8 cellular contexts compared by ENCODE assay signal in the genomic region with DNA sequence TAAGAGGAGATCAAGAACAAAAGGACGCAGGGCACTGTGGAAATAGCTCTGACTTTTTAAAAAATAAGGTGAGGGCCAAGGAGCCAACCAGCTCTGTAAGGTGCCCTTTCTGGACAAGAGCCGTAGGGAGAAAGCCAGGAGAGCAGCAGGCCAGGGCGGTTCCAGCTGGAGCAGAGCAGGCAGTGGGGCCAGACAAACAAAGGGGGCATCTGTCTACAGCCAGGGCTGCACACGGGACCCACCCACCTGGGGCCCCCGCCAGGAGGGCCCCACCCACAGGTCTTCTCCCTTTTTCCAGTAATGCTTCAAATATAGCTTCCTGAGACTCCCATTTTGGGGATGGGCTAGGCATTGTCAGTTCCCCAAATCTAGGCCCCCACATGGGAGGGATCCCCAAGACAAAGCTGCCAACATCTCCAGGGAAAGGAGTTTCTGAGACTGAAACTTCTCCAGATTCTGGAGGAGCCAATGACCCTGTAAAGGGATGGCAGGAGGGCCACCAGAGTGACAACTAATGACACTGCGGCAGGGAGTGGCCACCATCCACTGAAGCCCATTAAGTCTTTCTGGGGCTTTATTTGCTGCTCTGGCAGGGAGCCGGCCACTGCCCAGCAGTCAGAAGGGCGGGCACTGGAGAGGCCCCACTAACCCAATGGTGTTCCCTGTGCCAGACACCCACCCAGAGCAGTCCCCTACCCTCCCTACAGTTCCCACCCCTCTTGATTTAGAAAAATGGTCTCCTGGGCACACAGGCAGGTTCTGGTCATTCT. TPM values are rescaled to one million over a fixed set of nuclear protein-coding genes. Genes with fewer than 3 reads are reported as not detected.
A peak's percentile ranks its signal among the peaks of the same experiment; 100 is the strongest.
DNase-seq lines count a peak whose midpoint lies in the region; ATAC-seq and TF ChIP-seq lines count a peak whose summit lies in the region.

No MANE protein-coding gene starts in this region.

- peaks cover 6 to 14% (median 8%) of the 10 kb centered on the region in 7 donors for H3K4me1 Mint-ChIP-seq in naive thymus-derived CD4-positive, alpha-beta T cell

- CTCF ChIA-PET in AG04449 (lab: Yijun Ruan, JAX) = interaction anchor here (0.8 to 4.6 kb wide), 9 partner anchors 10 to 234 kb away, joined by 3 to 36 read pairs (median 4); a partner anchor contains a TSS
- CTCF ChIA-PET in naive thymus-derived CD4-positive, alpha-beta T cell (lab: Charles Lee) = interaction anchor here (0.6 to 1.3 kb wide), 5 partner anchors 44 to 394 kb away, joined by 3 to 5 read pairs (median 3); a partner anchor contains a TSS
- CTCF ChIA-PET in GM10248 (lab: Yijun Ruan, JAX) = interaction anchor here (1.0 to 3.1 kb wide), 9 partner anchors 13 to 186 kb away, joined by 3 to 19 read pairs (median 6); a partner anchor contains a TSS

- TF ChIP-seq CTCF in AG04449 (IDR thresholded peaks at IDR 0.05; ENCODE audit: insufficient read depth, low read length, missing control alignments) (no peak), GM10248 (IDR thresholded peaks at IDR 0.05; ENCODE audit: control extremely low read depth, extremely low read depth, low read depth, missing control alignments) (no peak)

- no peaks in the 10 kb centered on the region for H3K9me2 ChIP-seq in Karpas-422 (replicated peaks; ENCODE audit: insufficient read depth, low read length)

- H3K4me1 ChIP-seq in Karpas-422 (ENCODE audit: low read length) = peaks cover 20% of the 10 kb centered on the region
- peaks cover 6 to 9% of the 10 kb centered on the region in 2 donors for H3K4me1 ChIP-seq in naive thymus-derived CD4-positive, alpha-beta T cell (ENCODE audit: control insufficient read depth in 2 of 2, insufficient read depth in 2 of 2, low read length in 2 of 2)

- peak overlapping the region; percentile 100 for H3K4me2 ChIP-seq in Karpas-422 (ENCODE audit: low read depth, low read length, poor library complexity, severe bottlenecking)

- no peaks in the 10 kb centered on the region for H3K9me3 ChIP-seq in Karpas-422 (ENCODE audit: low read length)
- H3K9me3 ChIP-seq in naive thymus-derived CD4-positive, alpha-beta T cell (ENCODE audit: control insufficient read depth in 2 of 3, low read length in 3 of 3) = no peaks in the 10 kb centered on the region

- H3K27me3 Mint-ChIP-seq in naive thymus-derived CD4-positive, alpha-beta T cell = peaks cover 0 to 22% (median 4%) of the 10 kb centered on the region in 5 donors

- intact Hi-C loops in naive thymus-derived CD4-positive, alpha-beta T cell (cut with micrococcal nuclease) = loop anchor here (2.0 to 10.0 kb wide), 5 partner anchors 46 to 382 kb away; a partner anchor contains a TSS

- no peak overlapping the region for H2AFZ ChIP-seq in Karpas-422 (ENCODE audit: low read length)

- no peaks in the 10 kb centered on the region for H3K27me3 ChIP-seq in Karpas-422 (ENCODE audit: low read length)
- H3K27me3 ChIP-seq in naive thymus-derived CD4-positive, alpha-beta T cell (ENCODE audit: control insufficient read depth in 2 of 2, insufficient read depth in 2 of 2, low read length in 2 of 2) = peaks cover 0 to 9% of the 10 kb centered on the region in 2 donors

- H3K79me2 ChIP-seq in Karpas-422 (ENCODE audit: low read length) = peaks cover 8% of the 10 kb centered on the region

- no peak overlapping the region for H3K27ac ChIP-seq in Karpas-422 (ENCODE audit: low read length)
- H3K27ac ChIP-seq in naive thymus-derived CD4-positive, alpha-beta T cell (ENCODE audit: low read depth, low read length) = no peak overlapping the region

- ATAC-seq in naive thymus-derived CD4-positive, alpha-beta T cell = no peak
- ATAC-seq in HG02870 (IDR thresholded peaks at IDR 0.05; ENCODE audit: unreplicated experiment) = no peak

- peak overlapping the region in 9 of 10 donors; percentile 52 to 99 (median 92) for H3K4me3 Mint-ChIP-seq in naive thymus-derived CD4-positive, alpha-beta T cell

- H3K27ac Mint-ChIP-seq in naive thymus-derived CD4-positive, alpha-beta T cell = peak overlapping the region in 3 of 9 donors; percentile 28 to 68 (median 38)

- POLR2A ChIA-PET in AG04449 (lab: Yijun Ruan, JAX) (no interaction called here), GM10248 (lab: Yijun Ruan, JAX) (no interaction called here)
- POLR2A ChIA-PET in naive thymus-derived CD4-positive, alpha-beta T cell (lab: Charles Lee) = no interaction called here

- DNase-seq in AG04449 (ENCODE audit: low read depth, low spot score) = no peak
- peak; percentile 31 for DNase-seq in Karpas-422
- peak; percentile 34 for DNase-seq in cerebellum (ENCODE audit: low spot score)
- DNase-seq in naive thymus-derived CD4-positive, alpha-beta T cell = no peak
- no peak for DNase-seq in GDM1 (lab: John Stamatoyannopoulos, UW)
- no peak for DNase-seq in GM10248 (ENCODE audit: extremely low spot score)
- no peak for DNase-seq in RPMI8226

- H3K36me3 ChIP-seq in Karpas-422 (ENCODE audit: insufficient read depth, low read length) = no peaks in the 10 kb centered on the region
- no peaks in the 10 kb centered on the region for H3K36me3 ChIP-seq in naive thymus-derived CD4-positive, alpha-beta T cell (ENCODE audit: control insufficient read depth in 2 of 3, insufficient read depth in 3 of 3, low read length in 3 of 3)

- peaks cover 0 to 4% (median 0%) of the 10 kb centered on the region in 5 donors for H3K36me3 Mint-ChIP-seq in naive thymus-derived CD4-positive, alpha-beta T cell

- H4K20me1 ChIP-seq in Karpas-422 (ENCODE audit: insufficient read depth, low read depth, low read length) = no peaks in the 10 kb centered on the region; the same call in 1 of the 2 replicates

- peaks cover 0 to 2% (median 0%) of the 10 kb centered on the region in 11 donors for H3K9me3 Mint-ChIP-seq in naive thymus-derived CD4-positive, alpha-beta T cell

- peak overlapping the region; percentile 84 for H3K9ac ChIP-seq in Karpas-422 (ENCODE audit: low read length)

- peak overlapping the region; percentile 70 for H3K4me3 ChIP-seq in AG04449 (ENCODE audit: low read depth, low read length)
- peak overlapping the region; percentile 93 for H3K4me3 ChIP-seq in Karpas-422 (ENCODE audit: low read length)
- no peak overlapping the region for H3K4me3 ChIP-seq in naive thymus-derived CD4-positive, alpha-beta T cell (ENCODE audit: low read length)

RNA-seq across cellular contexts. Expression of a gene that starts 1.9 kb away (rescaled TPM):
- 8.8 and 21.6 TPM in 2 replicates for total RNA-seq in Karpas-422 (2014; rRNA removed; shearing (Covaris generic); ENCODE audit: low replicate concordance)
- 37.2 TPM for total RNA-seq in cerebellum
- 1 to 10 TPM; 2.1 to 3.6 (median 2.7) TPM for total RNA-seq in naive thymus-derived CD4-positive, alpha-beta T cell
- under 1 TPM; 0.04 to 0.15 TPM for polyA plus RNA-seq in naive thymus-derived CD4-positive, alpha-beta T cell

RNA-seq across cellular contexts. Expression of a gene that starts 46.6 kb away (rescaled TPM):
- total RNA-seq in Karpas-422 (2014; rRNA removed; shearing (Covaris generic); ENCODE audit: low replicate concordance) = 40.3 and 88.1 TPM in 2 replicates
- 12.2 TPM for total RNA-seq in cerebellum
- total RNA-seq in naive thymus-derived CD4-positive, alpha-beta T cell = 10 to 100 TPM in 2 of 5 experiments, 1 to 10 TPM in 3; 6.6 to 42.2 (median 9.3) TPM
- under 1 TPM; 0.22 to 0.53 TPM for polyA plus RNA-seq in naive thymus-derived CD4-positive, alpha-beta T cell

Comparison
In these comparisons a context has a peak if more than half of its experiments do, and no peak if none do; other contexts are left out.
1. DNase-seq: peak in Karpas-422 (single experiment) and cerebellum (single experiment); none in AG04449 (single experiment), naive thymus-derived CD4-positive, alpha-beta T cell (0 of 9), GDM1 (single experiment), GM10248 (single experiment) and RPMI8226 (single experiment).